13 cellular contexts compared by ENCODE assay signal in the genomic region with DNA sequence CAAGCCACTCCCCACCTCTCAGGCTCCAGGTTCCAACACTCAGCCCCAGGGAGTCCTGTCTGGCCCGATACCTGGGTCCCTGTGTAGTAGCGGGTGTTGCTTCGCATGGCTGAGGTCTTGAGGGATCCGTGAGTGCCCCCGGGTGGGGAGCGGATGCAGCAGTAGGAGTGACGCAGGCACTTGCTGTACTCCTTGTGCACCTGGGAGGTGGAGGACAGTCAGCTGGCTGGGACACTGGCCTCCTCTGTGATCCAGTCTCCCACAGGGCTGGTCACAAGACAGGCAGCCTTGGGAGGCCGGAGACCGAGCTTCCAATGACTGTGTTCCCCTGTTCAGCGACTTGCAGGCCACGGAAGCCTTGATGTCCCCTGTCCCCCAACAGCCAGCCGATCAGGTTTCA.
"Had no signal": no experiment of that assay in that cellular context is flagged by ENCODE, and none has a peak within 500 bp of the region (broad histone marks: within the 10 kb centered on the region; RNA-seq: fewer than 3 reads in every experiment).

No MANE protein-coding gene starts in this region.

- H3K27me3 ChIP-seq: tibial artery had no signal

- H3K4me3 ChIP-seq: tibial artery had no signal

- ATAC-seq: natural killer cell had no signal

- H3K9me3 ChIP-seq: tibial artery had no signal

- H3K27me3 Mint-ChIP-seq: activated naive CD8-positive, alpha-beta T cell had no signal

- DNase-seq: activated effector memory CD4-positive, alpha-beta T cell treated with Interleukin-2 at 50 U/mL for 16 hours; amygdala; caudate nucleus; mesenchymal stem cell; natural killer cell; nucleus accumbens; posterior cingulate gyrus; retina; stimulated activated CD8-positive, alpha-beta memory T cell treated with anti-CD3 and anti-CD28 coated beads, Interleukin-4, amount 100 ng/mL, for 48 hours; stimulated activated naive CD4-positive, alpha-beta T cell; tibial artery had no signal

- H3K27ac Mint-ChIP-seq: activated naive CD8-positive, alpha-beta T cell; T-helper 1 cell treated with Interleukin-12 subunit alpha and Interleukin-12 subunit beta and Interleukin-4 antibody, amounts not matched to agents 30 μg/mL and 1 μg/mL, for 36 hours had no signal

- H3K4me3 Mint-ChIP-seq: activated naive CD8-positive, alpha-beta T cell; natural killer cell; T-helper 1 cell treated with Interleukin-12 subunit alpha and Interleukin-12 subunit beta and Interleukin-4 antibody, amounts not matched to agents 30 μg/mL and 1 μg/mL, for 36 hours had no signal

- H3K9me3 Mint-ChIP-seq: natural killer cell; T-helper 1 cell treated with Interleukin-12 subunit alpha and Interleukin-12 subunit beta and Interleukin-4 antibody, amounts not matched to agents 30 μg/mL and 1 μg/mL, for 36 hours had no signal

- H3K27ac ChIP-seq: tibial artery had no signal

- H3K36me3 Mint-ChIP-seq: activated naive CD8-positive, alpha-beta T cell; natural killer cell had no signal
